28 cellular contexts compared by ENCODE assay signal in genomic region chr20:1166963-1167720, GRCh38. TPM values are rescaled to one million over a fixed set of nuclear protein-coding genes. Genes with fewer than 3 reads are reported as not detected.
"Had no signal": no experiment of that assay in that cellular context is flagged by ENCODE, and none has a peak within 500 bp of the region (broad histone marks: within the 10 kb centered on the region; RNA-seq: fewer than 3 reads in every experiment).

No MANE protein-coding gene starts in this region.

- H3K27ac ChIP-seq: brain microvascular endothelial cell, epithelial cell of prostate, hepatocyte, left ventricle myocardium inferior, thyroid gland had no signal

- H3K4me1 ChIP-seq: thyroid gland had no signal

- H3K4me3 ChIP-seq: dorsolateral prefrontal cortex, hepatocyte, left ventricle myocardium inferior, thyroid gland had no signal

- H3K9me3 ChIP-seq: left ventricle myocardium inferior, thyroid gland had no signal

- FAIRE-seq: colon had no signal

- DNase-seq: activated CD4-positive, alpha-beta memory T cell treated with anti-CD3 and anti-CD28 coated beads, Interleukin-2, amount 10 ng/mL, durations not matched to agents 7 days and 5 days; activated CD4-positive, alpha-beta T cell treated with anti-CD3 and anti-CD28 coated beads, Interleukin-2, amount 10 ng/mL, durations not matched to agents 24 days and 14 days; aorta; brain microvascular endothelial cell; dorsolateral prefrontal cortex; effector memory CD8-positive, alpha-beta T cell; foreskin melanocyte; glutamatergic neuron; immature natural killer cell; left ventricle myocardium inferior; mammary epithelial cell; natural killer cell; retina; stimulated activated CD4-positive, alpha-beta T cell treated with anti-CD3 and anti-CD28 coated beads, Interleukin-12 subunit alpha, Interleukin-12 subunit beta, amount 100 ng/mL, for 4 hours; stimulated activated CD4-positive, alpha-beta T cell treated with anti-CD3 and anti-CD28 coated beads, Interleukin-4, amount 100 ng/mL, for 4 hours; substantia nigra; thyroid gland had no signal

- H3K27me3 ChIP-seq: brain microvascular endothelial cell, dorsolateral prefrontal cortex, hepatocyte, thyroid gland had no signal

RNA-seq across cellular contexts. Expression of gene TMEM74B, which starts 17.6 kb away (rescaled TPM):
- total RNA-seq: fibroblast of lung, osteocyte had no signal
- polyA plus RNA-seq: fibroblast of lung, immature natural killer cell had no signal

RNA-seq across cellular contexts. Expression of gene C20orf202, which starts 36.1 kb away (rescaled TPM):
- total RNA-seq: activated CD4-positive, alpha-beta memory T cell treated with anti-CD3 and anti-CD28 coated beads, Interleukin-2, amount 10 ng/mL, durations not matched to agents 7 days and 5 days; activated CD4-positive, alpha-beta T cell treated with anti-CD3 and anti-CD28 coated beads, Interleukin-2, amount 10 ng/mL, durations not matched to agents 24 days and 14 days; activated T-helper 17 cell treated with anti-CD3 and anti-CD28 coated beads, Interleukin-2, amount 50 U/mL, for 72 hours; kidney epithelial cell; mammary epithelial cell; osteocyte; T-helper 2 cell treated with Interferon-gamma antibody and Interleukin-4, amounts not matched to agents 100 ng/mL and 5 ng/mL, for 36 hours had no signal
- polyA plus RNA-seq: fibroblast of lung, immature natural killer cell, mammary epithelial cell had no signal

RNA-seq across cellular contexts. Expression of gene RAD21L1, which starts 58.7 kb away (rescaled TPM):
- total RNA-seq: activated CD4-positive, alpha-beta memory T cell treated with anti-CD3 and anti-CD28 coated beads, Interleukin-2, amount 10 ng/mL, durations not matched to agents 7 days and 5 days; activated CD4-positive, alpha-beta T cell treated with anti-CD3 and anti-CD28 coated beads, Interleukin-2, amount 10 ng/mL, durations not matched to agents 24 days and 14 days; activated T-helper 17 cell treated with anti-CD3 and anti-CD28 coated beads, Interleukin-2, amount 50 U/mL, for 72 hours; aorta; hepatocyte; kidney epithelial cell; left ventricle myocardium inferior; mammary epithelial cell; mesothelial cell of epicardium; natural killer cell; osteocyte; progenitor cell of endocrine pancreas; T-helper 2 cell treated with Interferon-gamma antibody and Interleukin-4, amounts not matched to agents 100 ng/mL and 5 ng/mL, for 36 hours; thyroid gland; ureter had no signal
- polyA plus RNA-seq: aorta, hepatocyte, immature natural killer cell, mammary epithelial cell had no signal
